In the genomic region with DNA sequence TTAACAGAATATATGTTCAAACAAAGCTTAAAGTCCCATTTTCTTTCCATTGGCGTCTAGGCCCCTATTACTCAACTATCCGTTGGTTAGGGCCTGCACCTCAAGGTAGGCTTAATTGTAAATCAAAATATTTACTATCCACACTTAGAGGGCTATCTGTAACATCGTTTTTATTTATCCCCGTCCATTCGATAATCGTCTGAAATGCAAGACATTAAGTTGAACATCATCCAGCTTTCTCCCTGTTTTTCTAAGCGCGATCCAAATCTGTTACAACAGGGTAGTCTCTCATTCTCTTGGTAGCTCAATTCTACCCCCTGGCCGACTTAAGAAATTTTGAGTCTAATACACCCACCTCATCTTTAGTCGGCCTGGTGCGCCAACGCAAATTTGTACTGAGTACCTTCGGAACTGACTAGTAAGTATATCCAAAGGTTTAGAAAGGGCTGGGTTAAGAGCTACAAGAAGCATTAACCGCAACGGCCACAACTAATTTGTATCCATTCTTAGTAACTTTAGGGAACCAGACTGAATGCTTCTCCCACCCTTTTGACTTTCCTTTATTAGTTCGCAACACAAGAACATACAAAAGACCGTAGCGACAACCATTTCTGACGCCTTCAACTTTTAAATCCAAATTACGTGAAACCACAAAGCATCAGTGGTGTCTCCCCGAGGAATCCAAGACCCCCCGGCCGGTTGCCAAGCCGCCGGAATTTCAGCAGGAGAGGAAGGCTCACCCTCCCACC, we compare ENCODE assay signal across 8 cellular contexts. TPM values are rescaled to one million over a fixed set of nuclear protein-coding genes. Genes with fewer than 3 reads are reported as not detected.
DNase-seq lines count a peak whose midpoint lies in the region; ATAC-seq and TF ChIP-seq lines count a peak whose summit lies in the region.

No MANE protein-coding gene starts in this region.

- H3K4me3 Mint-ChIP-seq in activated naive CD4-positive, alpha-beta T cell treated with anti-CD3 and anti-CD28 coated beads for 36 hours, result peak overlapping the region; percentile 96

- H3K27ac Mint-ChIP-seq in activated naive CD4-positive, alpha-beta T cell treated with anti-CD3 and anti-CD28 coated beads for 36 hours, result peak overlapping the region; percentile 99

- H3K9me3 Mint-ChIP-seq in activated naive CD4-positive, alpha-beta T cell treated with anti-CD3 and anti-CD28 coated beads for 36 hours, result no peaks in the 10 kb centered on the region

- H3K9me3 ChIP-seq in gastroesophageal sphincter (no peaks in the 10 kb centered on the region), ovary (no peaks in the 10 kb centered on the region), uterus (no peaks in the 10 kb centered on the region)

- H3K36me3 ChIP-seq in gastroesophageal sphincter (no peaks in the 10 kb centered on the region), ovary (no peaks in the 10 kb centered on the region), uterus (no peaks in the 10 kb centered on the region)

- TF ChIP-seq POLR2A in gastroesophageal sphincter (IDR thresholded peaks at IDR 0.05) (no peak), ovary (IDR thresholded peaks at IDR 0.05) (no peak), uterus (IDR thresholded peaks at IDR 0.05) (no peak)

- no peaks in the 10 kb centered on the region for H3K27me3 ChIP-seq in gastroesophageal sphincter
- H3K27me3 ChIP-seq in ovary, result no peaks in the 10 kb centered on the region
- H3K27me3 ChIP-seq in uterus, result no peaks in the 10 kb centered on the region

- TF ChIP-seq CTCF in gastroesophageal sphincter (IDR thresholded peaks at IDR 0.05), result no peak
- TF ChIP-seq CTCF in ovary (IDR thresholded peaks at IDR 0.05), result no peak
- no peak for TF ChIP-seq CTCF in uterus (IDR thresholded peaks at IDR 0.05)

- intact Hi-C loops in activated naive CD4-positive, alpha-beta T cell treated with anti-CD3 and anti-CD28 coated beads for 36 hours (cut with micrococcal nuclease), result loop anchor here (1.0 to 5.0 kb wide), 20 partner anchors 75 to 1399 kb away; partner anchors contain the start of genes ADM, IPO7, NRIP3 and RPL27A
- intact Hi-C loops in ovary (cut with DNase I), result loop anchor here in 2 of 4 donors (2.0 to 5.0 kb wide), 4 partner anchors 97 to 153 kb away; partner anchors contain the start of gene WEE1 (in 1 of the 2)
- intact Hi-C loops in uterus (cut with DNase I; ENCODE audit: low total_unique reads), result no loop called here

- H3K36me3 Mint-ChIP-seq in activated naive CD4-positive, alpha-beta T cell treated with anti-CD3 and anti-CD28 coated beads for 36 hours (ENCODE audit: low read depth), result peaks cover 9% of the 10 kb centered on the region

- peak overlapping the region; percentile 76 to 94 for H3K4me3 ChIP-seq in gastroesophageal sphincter
- peak overlapping the region; percentile 98 for H3K4me3 ChIP-seq in ovary
- H3K4me3 ChIP-seq in uterus, result peak overlapping the region; percentile 75 to 99

- TF ChIP-seq EP300 in gastroesophageal sphincter (IDR thresholded peaks at IDR 0.05) (no peak), ovary (IDR thresholded peaks at IDR 0.05) (no peak)

- ATAC-seq in gastroesophageal sphincter, result no peak
- ATAC-seq in GM19324 (IDR thresholded peaks at IDR 0.05; ENCODE audit: low FRiP score, unreplicated experiment), result no peak

- H3K4me1 ChIP-seq in gastroesophageal sphincter (peaks cover 0 to 32% (median 6%) of the 10 kb centered on the region in 3 donors), ovary (ENCODE audit: insufficient read depth) (peaks cover 7% of the 10 kb centered on the region), uterus (peaks cover 14% of the 10 kb centered on the region in 2 donors)

- H3K4me1 Mint-ChIP-seq in activated naive CD4-positive, alpha-beta T cell treated with anti-CD3 and anti-CD28 coated beads for 36 hours (ENCODE audit: low read depth), result peaks cover 27% of the 10 kb centered on the region

- no peaks in the 10 kb centered on the region for H3K27me3 Mint-ChIP-seq in activated naive CD4-positive, alpha-beta T cell treated with anti-CD3 and anti-CD28 coated beads for 36 hours (ENCODE audit: low read depth)

- WGBS in gastroesophageal sphincter (ENCODE audit: low coverage in 1 of 2), 2 donors, result 5% methylated on average over 19 to 23 of the region's 25 CpGs
- WGBS in ovary, 3 donors, result 2 to 3% (median 2%) methylated on average over 25 of the region's 25 CpGs

- H3K27ac ChIP-seq in gastroesophageal sphincter, result peak overlapping the region; percentile 97 to 100 (median 98)
- H3K27ac ChIP-seq in ovary, result peak overlapping the region; percentile 97 to 99
- H3K27ac ChIP-seq in uterus, result peak overlapping the region; percentile 98 to 100

- CTCF ChIA-PET in activated naive CD4-positive, alpha-beta T cell treated with anti-CD3 and anti-CD28 coated beads for 36 hours (lab: Charles Lee), result interaction anchor here (0.5 to 1.4 kb wide), 6 partner anchors 9 to 259 kb away, joined by 3 to 6 read pairs (median 3); no protein-coding TSS in a partner anchor

- DNase-seq in NCI-H510A treated with DMSO at 0.1 percent for 48 hours (lab: John Stamatoyannopoulos, UW) (peak; percentile 37), NCI-H510A (lab: John Stamatoyannopoulos, UW) (no peak), NOMO-1 treated with dmso at 0.1 percent for 144 hours (lab: John Stamatoyannopoulos, UW; ENCODE audit: unreplicated experiment) (peak; percentile 42), ovary (peak in 3 of 5 donors; percentile 14 to 43 (median 28)), uterus (peak in 1 of 2 donors; percentile 32)
- DNase-seq in activated naive CD4-positive, alpha-beta T cell treated with anti-CD3 and anti-CD28 coated beads for 36 hours, result peak; percentile 58

RNA-seq across cellular contexts. Expression of gene ZNF143, which starts 1.1 kb away (rescaled TPM):
- total RNA-seq in activated naive CD4-positive, alpha-beta T cell treated with anti-CD3 and anti-CD28 coated beads for 36 hours, result 10 to 100 TPM; 39.1 to 42.5 TPM
- 10 to 100 TPM; 33.7 to 72.5 (median 52.5) TPM for total RNA-seq in gastroesophageal sphincter
- total RNA-seq in ovary, result 10 to 100 TPM; 12.6 to 48.7 (median 32.3) TPM
- polyA plus RNA-seq in ovary, result 10 to 100 TPM; 16.3 to 23.2 TPM
- 100 to 1,000 TPM in 1 of 4 donors, 10 to 100 TPM in 3; 41.6 to 144 (median 44.3) TPM for total RNA-seq in uterus
